8 cellular contexts compared by ENCODE assay signal in genomic region chr1:225653463-225654276, GRCh38. TPM values are rescaled to one million over a fixed set of nuclear protein-coding genes. Genes with fewer than 3 reads are reported as not detected.
DNase-seq lines count a peak whose midpoint lies in the region; ATAC-seq and TF ChIP-seq lines count a peak whose summit lies in the region.

No MANE protein-coding gene starts in this region.

- peaks cover 18% of the 10 kb centered on the region for H3K4me1 Mint-ChIP-seq in activated naive CD4-positive, alpha-beta T cell treated with anti-CD3 and anti-CD28 coated beads, Interleukin-2, amount 10 ng/mL, durations not matched to agents 7 days and 5 days
- peaks cover 55% of the 10 kb centered on the region for H3K4me1 Mint-ChIP-seq in nephron

- no peak for TF ChIP-seq CTCF in HCT116 (IDR thresholded peaks at IDR 0.05 in 2 of 3, conservative IDR thresholded peaks at IDR 0.05 in 1 of 3; ENCODE audit: borderline replicate concordance in 1 of 3, insufficient read depth in 1 of 3, low read depth in 2 of 3, low read length in 2 of 3)
- no peak for TF ChIP-seq CTCF in gastroesophageal sphincter (IDR thresholded peaks at IDR 0.05)
- no peak for TF ChIP-seq CTCF in nephron (IDR thresholded peaks at IDR 0.05; ENCODE audit: unreplicated experiment in 3 of 3)

- no peak for TF ChIP-seq RAD21 in HCT116 (IDR thresholded peaks at IDR 0.05; ENCODE audit: low read depth)

- no peaks in the 10 kb centered on the region for H3K9me2 ChIP-seq in HCT116 (ENCODE audit: insufficient read depth)

- peaks cover 59% of the 10 kb centered on the region for H3K27me3 Mint-ChIP-seq in activated naive CD4-positive, alpha-beta T cell treated with anti-CD3 and anti-CD28 coated beads, Interleukin-2, amount 10 ng/mL, durations not matched to agents 7 days and 5 days
- H3K27me3 Mint-ChIP-seq in nephron (ENCODE audit: low read depth) = no peaks in the 10 kb centered on the region

- H3K4me3 ChIP-seq in HCT116 (replicated peaks in 1 of 2; ENCODE audit: low read depth in 1 of 2, low read length in 2 of 2) (peak overlapping the region; percentile 54 to 75), gastroesophageal sphincter (peak overlapping the region; percentile 76 to 92), aorta (ENCODE audit: low read length in 2 of 2) (peak overlapping the region; percentile 100)

- H3K4me2 ChIP-seq in HCT116 (ENCODE audit: low read length) = peak overlapping the region; percentile 79

- H3K36me3 ChIP-seq in HCT116 (ENCODE audit: control insufficient read depth in 1 of 2, insufficient read depth in 2 of 2, low read length in 2 of 2) (no peaks in the 10 kb centered on the region), gastroesophageal sphincter (no peaks in the 10 kb centered on the region), aorta (ENCODE audit: control insufficient read depth in 1 of 2, insufficient read depth in 2 of 2, low read length in 1 of 2) (no peaks in the 10 kb centered on the region)

- CTCF ChIA-PET in HCT116 (lab: Charles Lee) = no interaction called here
- CTCF ChIA-PET in activated naive CD4-positive, alpha-beta T cell treated with anti-CD3 and anti-CD28 coated beads, Interleukin-2, amount 10 ng/mL, durations not matched to agents 7 days and 5 days (lab: Charles Lee) = no interaction called here

- no peaks in the 10 kb centered on the region for H3K9me3 Mint-ChIP-seq in activated naive CD4-positive, alpha-beta T cell treated with anti-CD3 and anti-CD28 coated beads, Interleukin-2, amount 10 ng/mL, durations not matched to agents 7 days and 5 days
- no peaks in the 10 kb centered on the region for H3K9me3 Mint-ChIP-seq in nephron

- peak overlapping the region; percentile 86 for H3K9ac ChIP-seq in HCT116 (ENCODE audit: low read length)

- H3K4me1 ChIP-seq in HCT116 (ENCODE audit: control insufficient read depth in 1 of 2, insufficient read depth in 2 of 2, low read length in 2 of 2) (peaks cover 42 to 58% of the 10 kb centered on the region in 2 experiments), gastroesophageal sphincter (peaks cover 7 to 67% (median 23%) of the 10 kb centered on the region in 3 donors), aorta (ENCODE audit: control insufficient read depth in 1 of 2, insufficient read depth in 2 of 2, low read length in 2 of 2) (peaks cover 5 to 7% of the 10 kb centered on the region in 2 donors)

- no peak for TF ChIP-seq EP300 in gastroesophageal sphincter (IDR thresholded peaks at IDR 0.05)

- TF ChIP-seq POLR2A in HCT116 (IDR thresholded peaks at IDR 0.05; ENCODE audit: borderline replicate concordance, extremely low read depth, insufficient read depth, insufficient read length) (no peak), gastroesophageal sphincter (IDR thresholded peaks at IDR 0.05) (peak; percentile 46 to 58)

- peaks cover 3% of the 10 kb centered on the region for H3K36me3 Mint-ChIP-seq in activated naive CD4-positive, alpha-beta T cell treated with anti-CD3 and anti-CD28 coated beads, Interleukin-2, amount 10 ng/mL, durations not matched to agents 7 days and 5 days
- H3K36me3 Mint-ChIP-seq in nephron (ENCODE audit: low read depth) = no peaks in the 10 kb centered on the region

- whole genome bisulfite sequencing in gastroesophageal sphincter (ENCODE audit: low coverage in 1 of 2), 2 donors = 1 to 4% methylated on average over 11 to 20 of the region's 70 CpGs
- 1% methylated on average over 61 to 70 of the region's 70 CpGs for WGBS in aorta, 2 donors

- intact Hi-C loops in HCT116 (cut with micrococcal nuclease) = loop anchor here (10.0 kb wide), 1 partner anchor 99 kb away; no protein-coding TSS in a partner anchor
- intact Hi-C loops in aorta (cut with DNase I) = loop anchor here (5.0 kb wide), 2 partner anchors 119 to 171 kb away; no protein-coding TSS in a partner anchor

- ATAC-seq in HCT116 = peak; percentile 52
- peak; percentile 62 for ATAC-seq in gastroesophageal sphincter
- peak; percentile 75 for ATAC-seq in aorta (ENCODE audit: low FRiP score)

- H3K27ac ChIP-seq in HCT116 (ENCODE audit: low read depth, low read length) (peak overlapping the region; percentile 84), gastroesophageal sphincter (peak overlapping the region; percentile 97 to 100 (median 99)), aorta (ENCODE audit: low read depth in 1 of 2, low read length in 2 of 2) (peak overlapping the region; percentile 94 to 99)

- DNase-seq in DMS153 treated with DMSO at 0.1 percent for 48 hours (lab: John Stamatoyannopoulos, UW; ENCODE audit: unreplicated experiment) (peak; percentile 67), HCT116 (ENCODE audit: low read depth, low spot score) (no peak), NCI-H226 (peak; percentile 38), aorta (peak; percentile 81 to 93), cortex of kidney (lab: John Stamatoyannopoulos, UW) (no peak)
- DNase-seq in activated naive CD4-positive, alpha-beta T cell treated with anti-CD3 and anti-CD28 coated beads, Interleukin-2, amount 10 ng/mL, durations not matched to agents 7 days and 5 days = peak; percentile 35

- H3K27ac Mint-ChIP-seq in activated naive CD4-positive, alpha-beta T cell treated with anti-CD3 and anti-CD28 coated beads, Interleukin-2, amount 10 ng/mL, durations not matched to agents 7 days and 5 days = no peak overlapping the region
- peak overlapping the region; percentile 79 to 90 (median 89) for H3K27ac Mint-ChIP-seq in nephron

- no peaks in the 10 kb centered on the region for H3K27me3 ChIP-seq in HCT116 (ENCODE audit: insufficient read depth, low read length)
- no peaks in the 10 kb centered on the region for H3K27me3 ChIP-seq in gastroesophageal sphincter
- no peaks in the 10 kb centered on the region for H3K27me3 ChIP-seq in aorta (ENCODE audit: control insufficient read depth in 1 of 2, insufficient read depth in 2 of 2, low read length in 1 of 2)

- H3K9me3 ChIP-seq in HCT116 (ENCODE audit: control insufficient read depth in 1 of 2, insufficient read depth in 1 of 2, low read depth in 1 of 2, low read length in 2 of 2) (no peaks in the 10 kb centered on the region), gastroesophageal sphincter (no peaks in the 10 kb centered on the region), aorta (ENCODE audit: control insufficient read depth, low read length) (no peaks in the 10 kb centered on the region)

- TSS peak; percentile 84 for BruUV-seq in HCT116 (replicated peaks; lab: Mats Ljungman, UMichigan)

- H3K4me3 Mint-ChIP-seq in activated naive CD4-positive, alpha-beta T cell treated with anti-CD3 and anti-CD28 coated beads, Interleukin-2, amount 10 ng/mL, durations not matched to agents 7 days and 5 days = peak overlapping the region; percentile 66
- peak overlapping the region; percentile 86 to 90 (median 89) for H3K4me3 Mint-ChIP-seq in nephron

- H4K20me1 ChIP-seq in HCT116 (ENCODE audit: insufficient read depth) = no peaks in the 10 kb centered on the region

- H2AFZ ChIP-seq in HCT116 (ENCODE audit: low read depth, low read length, poor library complexity, severe bottlenecking) = no peak overlapping the region

- H3K79me2 ChIP-seq in HCT116 (ENCODE audit: insufficient read depth, low read length) = peaks cover 38% of the 10 kb centered on the region

- POLR2A ChIA-PET in HCT116 (lab: Charles Lee) = interaction anchor here (0.7 kb wide), 1 partner anchor 47 kb away, joined by 3 read pairs; no protein-coding TSS in a partner anchor

- RAD21 ChIA-PET in HCT116 (lab: Charles Lee; ENCODE audit: low non-redundant PET in 1 of 2, low total read pairs in 2 of 2, uncharacterized antibody in 2 of 2, unreplicated experiment in 2 of 2) = no interaction called here

TF ChIP-seq in HCT116, 20 proteins besides CTCF, POLR2A, EP300 and RAD21:
- TF ChIP-seq ZFX (IDR thresholded peaks at IDR 0.05) = peak; percentile 55; the same call in 1 of the 2 replicates
- peak; percentile 49; the same call in 1 of the 2 replicates for TF ChIP-seq POLR2AphosphoS5 (IDR thresholded peaks at IDR 0.05; ENCODE audit: low read depth, low read length)
- TF ChIP-seq SRF (IDR thresholded peaks at IDR 0.05; ENCODE audit: low read depth) = no peak
TF ChIP-seq in HCT116: peak in this region for 2.

RNA-seq across cellular contexts. Expression of gene ENAH, which starts 0.7 kb away (rescaled TPM):
- total RNA-seq in HCT116 (2021; ENCODE audit: unreplicated experiment) (100 TPM), gastroesophageal sphincter (100 to 1,000 TPM; 158 to 295 (median 225) TPM), aorta (100 to 1,000 TPM; 148 to 415 TPM)
- polyA plus RNA-seq in HCT116 (2012) = 39.7 and 44.9 TPM in 2 replicates
- polyA plus RNA-seq in aorta = 10 to 100 TPM; 47.3 to 82.1 TPM

Comparison
In these comparisons a context has a peak if more than half of its experiments do, and no peak if none do; other contexts are left out.
1. DNase-seq: peak in DMS153 treated with DMSO at 0.1 percent for 48 hours (single experiment), NCI-H226 (single experiment), activated naive CD4-positive, alpha-beta T cell treated with anti-CD3 and anti-CD28 coated beads, Interleukin-2, amount 10 ng/mL, durations not matched to agents 7 days and 5 days (single experiment) and aorta (2 of 2); none in HCT116 (single experiment) and cortex of kidney (single experiment).
2. Peak in every context shown above with its lines, with median percentiles within 50 percentile points of each other: ATAC-seq, H3K27ac ChIP-seq and H3K4me3 ChIP-seq.